24 cellular contexts compared by ENCODE assay signal in the genomic region with DNA sequence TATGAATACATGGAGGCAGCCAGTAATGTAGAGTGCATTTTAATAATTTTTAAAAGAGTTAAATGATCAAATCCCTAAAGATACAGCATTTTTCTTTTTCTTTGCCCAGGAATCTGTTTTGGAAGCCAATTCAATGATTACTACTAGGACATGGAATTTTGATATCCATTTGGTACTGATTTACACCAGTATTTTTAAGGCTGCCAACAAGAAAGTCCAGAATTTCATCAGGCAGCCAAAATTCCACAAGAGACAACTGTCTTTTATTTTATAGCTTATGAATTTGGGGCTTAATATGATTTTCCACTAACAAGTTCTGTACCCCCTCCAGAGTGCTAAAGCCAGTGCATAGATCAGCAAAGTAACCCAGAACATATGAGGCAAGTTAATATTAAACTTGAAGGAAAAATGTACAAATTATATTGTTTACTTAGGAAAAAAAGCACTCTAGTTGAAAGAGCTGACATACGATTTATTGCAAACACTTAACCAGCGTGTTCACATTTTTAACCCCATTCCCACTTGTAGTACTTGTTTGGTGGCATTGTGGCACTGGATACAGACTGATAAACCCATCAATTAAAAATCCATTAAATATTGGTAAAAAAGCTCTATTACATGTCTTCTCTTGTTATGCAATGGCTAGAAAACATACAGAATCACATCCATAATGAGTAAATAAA.
DNase-seq lines count a peak whose midpoint lies in the region.
"Had no signal": no experiment of that assay in that cellular context is flagged by ENCODE, and none has a peak within 500 bp of the region (broad histone marks: within the 10 kb centered on the region; RNA-seq: fewer than 3 reads in every experiment).

No MANE protein-coding gene starts in this region.

- H3K9me3 ChIP-seq in adipocyte (ENCODE audit: control insufficient read depth, low read length), result no peaks in the 10 kb centered on the region
- H3K9me3 ChIP-seq: A549, BLaER1, SJSA1 had no signal

- H3K27me3 ChIP-seq in adipocyte (replicated peaks; ENCODE audit: control insufficient read depth, insufficient read depth, low read length), result no peaks in the 10 kb centered on the region
- H3K27me3 ChIP-seq: BLaER1, SJSA1 had no signal

- peaks cover 22% of the 10 kb centered on the region for H3K4me1 ChIP-seq in adipocyte (ENCODE audit: control insufficient read depth, insufficient read depth, low read length)
- H3K4me1 ChIP-seq: A549, BLaER1, SJSA1 had no signal

- DNase-seq in DMS53 (lab: John Stamatoyannopoulos, UW) (peak; percentile 43), adipocyte (ENCODE audit: low read depth) (peak; percentile 40), fibroblast of peridontal ligament (ENCODE audit: extremely low read depth) (peak; percentile 1), stromal cell of bone marrow (ENCODE audit: low read depth) (peak; percentile 3), NCI-H1105 (lab: John Stamatoyannopoulos, UW) (no peak), NCI-H748 (lab: John Stamatoyannopoulos, UW; ENCODE audit: unreplicated experiment) (no peak)
- DNase-seq in activated naive CD4-positive, alpha-beta T cell (lab: John Stamatoyannopoulos, UW), result no peak
- DNase-seq: CD4-positive, CD25-positive, alpha-beta regulatory T cell; DMS153; H9; KBM-7; MV-4-11; NCI-H1105 treated with DMSO at 0.1 percent for 48 hours; NCI-H146; NCI-H1930; NCI-H2107; NCI-H446; NCI-H524 treated with DMSO at 0.1 percent for 48 hours; PC-9; T-cell had no signal

- peak overlapping the region; percentile 22 for H3K4me3 ChIP-seq in adipocyte (ENCODE audit: low read length)
- H3K4me3 ChIP-seq: A549, BLaER1, GM12878, PC-9, SJSA1 had no signal

- H3K36me3 ChIP-seq in adipocyte (ENCODE audit: control insufficient read depth, insufficient read depth, low read length, severe bottlenecking), result no peaks in the 10 kb centered on the region
- H3K36me3 ChIP-seq: SJSA1 had no signal

- peak overlapping the region; percentile 27 for H3K9ac ChIP-seq in adipocyte (ENCODE audit: low read length)
- H3K9ac ChIP-seq: BLaER1 had no signal

Comparison
In these comparisons a context has a peak if more than half of its experiments do, and no peak if none do; other contexts are left out.
1. DNase-seq: peak in DMS53 (single experiment), adipocyte (single experiment), fibroblast of peridontal ligament (single experiment) and stromal cell of bone marrow (single experiment); none in NCI-H1105 (single experiment), activated naive CD4-positive, alpha-beta T cell (0 of 4) and NCI-H748 (single experiment).